Comparison of ENCODE assay signal across 26 cellular contexts in the genomic region with DNA sequence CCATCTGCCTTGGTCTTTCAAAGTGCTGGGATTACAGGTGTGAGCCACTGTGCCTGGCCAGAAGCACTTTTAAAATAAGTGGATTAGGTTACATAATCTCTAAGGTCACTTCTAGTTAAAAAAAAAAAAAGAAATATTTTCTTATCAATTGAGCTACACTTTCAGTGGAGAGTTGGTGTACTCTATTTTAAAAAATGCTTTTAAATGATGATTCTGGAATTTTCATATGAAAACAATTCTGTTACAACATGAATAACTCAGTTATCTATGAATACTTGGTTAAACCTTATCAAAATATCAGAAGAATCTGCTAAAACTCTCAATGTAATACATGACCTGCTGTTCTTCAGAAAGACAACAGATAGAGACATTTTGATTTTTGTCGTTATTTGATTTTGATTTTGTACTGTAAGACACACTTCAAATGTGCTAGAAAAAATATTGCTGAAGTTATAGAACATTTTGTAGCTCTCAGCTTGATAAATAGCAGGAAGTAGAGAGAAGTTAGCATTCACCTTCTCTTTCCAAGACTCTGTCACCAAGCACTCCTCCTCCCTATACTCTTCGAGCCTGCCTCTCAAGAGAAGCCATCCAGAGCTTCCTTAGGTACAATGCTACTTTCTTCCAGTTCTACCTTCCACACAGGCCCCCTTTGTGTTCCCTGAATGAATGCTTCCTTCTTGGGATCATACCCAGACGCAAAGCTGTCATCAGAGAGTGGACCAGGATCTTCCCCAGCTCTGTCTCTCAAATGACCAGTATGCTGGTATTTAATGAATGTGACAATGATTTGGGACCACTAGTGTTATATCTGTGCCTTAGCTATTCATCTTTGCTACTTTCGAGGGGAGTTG. TPM values are rescaled to one million over a fixed set of nuclear protein-coding genes. Genes with fewer than 3 reads are reported as not detected.
DNase-seq lines count a peak whose midpoint lies in the region; ATAC-seq and TF ChIP-seq lines count a peak whose summit lies in the region.
"Had no signal": no experiment of that assay in that cellular context is flagged by ENCODE, and none has a peak within 500 bp of the region (broad histone marks: within the 10 kb centered on the region; RNA-seq: fewer than 3 reads in every experiment).

No MANE protein-coding gene starts in this region.

- H3K27me3 ChIP-seq in SK-N-SH (ENCODE audit: insufficient read depth) (no peaks in the 10 kb centered on the region), left lung (no peaks in the 10 kb centered on the region)
- H3K27me3 ChIP-seq: BE2C, MG63, SJCRH30 had no signal

- H3K4me2 ChIP-seq in SK-N-SH, result no peak overlapping the region

- H3K9me3 ChIP-seq in SK-N-SH (no peaks in the 10 kb centered on the region), left lung (no peaks in the 10 kb centered on the region)
- H3K9me3 ChIP-seq: BE2C, MG63, SJCRH30 had no signal

- CTCF ChIA-PET in SK-N-SH (lab: Yijun Ruan, JAX), result interaction anchor here (1.1 to 1.8 kb wide), 2 partner anchors 52 to 211 kb away, joined by 3 to 6 read pairs; no protein-coding TSS in a partner anchor

- POLR2A ChIA-PET in SK-N-SH (lab: Yijun Ruan, JAX), result no interaction called here

- no peak overlapping the region for H3K9ac ChIP-seq in SK-N-SH
- H3K9ac ChIP-seq: GM23248 had no signal

- H3K4me3 ChIP-seq in SK-N-SH (ENCODE audit: low read depth in 2 of 2, low read length in 1 of 2) (no peak overlapping the region), left lung (no peak overlapping the region)
- H3K4me3 ChIP-seq: GM23248, K562, MG63, SJCRH30 had no signal

- no peak for TF ChIP-seq RAD21 in SK-N-SH (IDR thresholded peaks at IDR 0.05; ENCODE audit: low read length)

- peaks cover 16% of the 10 kb centered on the region for H3F3A ChIP-seq in SK-N-SH (replicated peaks; ENCODE audit: insufficient read depth)

- no peak for DNase-seq in SK-N-SH
- peak; percentile 88 for DNase-seq in SK-MEL-5 (ENCODE audit: low read depth, low spot score)
- no peak for DNase-seq in left lung
- no peak for DNase-seq in T-helper 2 cell
- DNase-seq: BE2C; DMS153; DND-41; GM23248; H7; MG63; NCI-H1105 treated with DMSO at 0.1 percent for 48 hours; NCI-H146; NCI-H2029; NCI-H446 treated with DMSO at 0.1 percent for 48 hours; NCI-H82; NK-92 treated with Interleukin-12 subunit alpha and Interleukin-12 subunit beta, amount 100 ng/mL, for 24 hours; PC-3; SJCRH30 had no signal

- H3K27ac ChIP-seq in SK-N-SH (ENCODE audit: low read depth in 2 of 2, low read length in 1 of 2) (no peak overlapping the region), left lung (no peak overlapping the region), temporal lobe (ENCODE audit: low read depth, low read length) (peak overlapping the region; percentile 41)
- H3K27ac ChIP-seq: 22Rv1, GM23248, SJCRH30 had no signal

- H3K36me3 ChIP-seq in SK-N-SH (replicated peaks in 1 of 2; ENCODE audit: control insufficient read depth in 1 of 2, insufficient read depth in 2 of 2, low read length in 1 of 2) (peaks cover 0 to 5% of the 10 kb centered on the region in 2 experiments), left lung (no peaks in the 10 kb centered on the region)
- H3K36me3 ChIP-seq: BE2C, MG63, SJCRH30 had no signal

- H3K9me2 ChIP-seq in SK-N-SH, result no peaks in the 10 kb centered on the region

- H2AFZ ChIP-seq in SK-N-SH (ENCODE audit: low read depth), result no peak overlapping the region
- H2AFZ ChIP-seq: GM23248 had no signal

- WGBS in SK-N-SH (ENCODE audit: low lambda C conversion rate), result 92% methylated on average over 4 of the region's 4 CpGs

- H4K20me1 ChIP-seq in SK-N-SH (ENCODE audit: insufficient read depth), result no peaks in the 10 kb centered on the region

- in situ Hi-C loops in SK-MEL-5 (cut with HindIII; ENCODE audit: low pct_unique_long_range_greater_than_20kb, low sequenced_read_pairs), result no loop called here

- no peak for TF ChIP-seq EP300 in SK-N-SH (IDR thresholded peaks at IDR 0.05; ENCODE audit: borderline replicate concordance in 1 of 2, low read depth in 1 of 2, low read length in 1 of 2)

- no peak for TF ChIP-seq CTCF in SK-N-SH (IDR thresholded peaks at IDR 0.05)
- no peak for TF ChIP-seq CTCF in left lung (IDR thresholded peaks at IDR 0.05)

- ATAC-seq in SK-N-SH treated with all-trans-retinoic acid at 6 μM for 48 hours (no peak), left lung (peak; percentile 56), GM21825 (IDR thresholded peaks at IDR 0.05; ENCODE audit: unreplicated experiment) (no peak), GM21576 (IDR thresholded peaks at IDR 0.05; ENCODE audit: unreplicated experiment) (no peak)
- ATAC-seq: HepG2, K562, PC-3, Right ventricle myocardium inferior had no signal

- intact Hi-C loops in left lung (cut with DNase I), result no loop called here

- H3K79me2 ChIP-seq in SK-N-SH (ENCODE audit: insufficient read depth), result no peaks in the 10 kb centered on the region

- H3K4me1 ChIP-seq in SK-N-SH (ENCODE audit: control insufficient read depth in 1 of 2, insufficient read depth in 2 of 2, low read depth in 1 of 2, low read length in 1 of 2) (no peaks in the 10 kb centered on the region; a peak in 1 of 4 replicates), left lung (no peaks in the 10 kb centered on the region)
- H3K4me1 ChIP-seq: BE2C, SJCRH30 had no signal

TF ChIP-seq in SK-N-SH treated with all-trans-retinoic acid at 6 μM for 48 hours, 23 proteins besides CTCF, POLR2A, EP300 and RAD21:
- TF ChIP-seq RARB (CRISPR knock-in tag; IDR thresholded peaks at IDR 0.05) (no peak), ISL1 (CRISPR knock-in tag; IDR thresholded peaks at IDR 0.05) (peak; percentile 54), GLIS3 (CRISPR knock-in tag; IDR thresholded peaks at IDR 0.05) (no peak)

TF ChIP-seq in SK-N-SH, 30 proteins besides CTCF, POLR2A, EP300 and RAD21:
- TF ChIP-seq RCOR1 (IDR thresholded peaks at IDR 0.05; ENCODE audit: low read length) (no peak), MEF2A (IDR thresholded peaks at IDR 0.05; ENCODE audit: borderline replicate concordance, low read depth) (no peak), CHD2 (IDR thresholded peaks at IDR 0.05; ENCODE audit: low read length, partially characterized antibody) (no peak), FOXM1 (IDR thresholded peaks at IDR 0.05; ENCODE audit: low read depth) (no peak), MXI1 (IDR thresholded peaks at IDR 0.05; ENCODE audit: low read depth, low read length) (no peak), JUND (IDR thresholded peaks at IDR 0.05) (no peak), FOXJ3 (CRISPR knock-in tag; IDR thresholded peaks at IDR 0.05) (no peak), RFX5 (IDR thresholded peaks at IDR 0.05; ENCODE audit: low read length) (no peak)
- TF ChIP-seq, protein P1, sequence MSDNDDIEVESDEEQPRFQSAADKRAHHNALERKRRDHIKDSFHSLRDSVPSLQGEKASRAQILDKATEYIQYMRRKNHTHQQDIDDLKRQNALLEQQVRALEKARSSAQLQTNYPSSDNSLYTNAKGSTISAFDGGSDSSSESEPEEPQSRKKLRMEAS (IDR thresholded peaks at IDR 0.05; ENCODE audit: low read depth), result no peak
- TF ChIP-seq, protein P2, sequence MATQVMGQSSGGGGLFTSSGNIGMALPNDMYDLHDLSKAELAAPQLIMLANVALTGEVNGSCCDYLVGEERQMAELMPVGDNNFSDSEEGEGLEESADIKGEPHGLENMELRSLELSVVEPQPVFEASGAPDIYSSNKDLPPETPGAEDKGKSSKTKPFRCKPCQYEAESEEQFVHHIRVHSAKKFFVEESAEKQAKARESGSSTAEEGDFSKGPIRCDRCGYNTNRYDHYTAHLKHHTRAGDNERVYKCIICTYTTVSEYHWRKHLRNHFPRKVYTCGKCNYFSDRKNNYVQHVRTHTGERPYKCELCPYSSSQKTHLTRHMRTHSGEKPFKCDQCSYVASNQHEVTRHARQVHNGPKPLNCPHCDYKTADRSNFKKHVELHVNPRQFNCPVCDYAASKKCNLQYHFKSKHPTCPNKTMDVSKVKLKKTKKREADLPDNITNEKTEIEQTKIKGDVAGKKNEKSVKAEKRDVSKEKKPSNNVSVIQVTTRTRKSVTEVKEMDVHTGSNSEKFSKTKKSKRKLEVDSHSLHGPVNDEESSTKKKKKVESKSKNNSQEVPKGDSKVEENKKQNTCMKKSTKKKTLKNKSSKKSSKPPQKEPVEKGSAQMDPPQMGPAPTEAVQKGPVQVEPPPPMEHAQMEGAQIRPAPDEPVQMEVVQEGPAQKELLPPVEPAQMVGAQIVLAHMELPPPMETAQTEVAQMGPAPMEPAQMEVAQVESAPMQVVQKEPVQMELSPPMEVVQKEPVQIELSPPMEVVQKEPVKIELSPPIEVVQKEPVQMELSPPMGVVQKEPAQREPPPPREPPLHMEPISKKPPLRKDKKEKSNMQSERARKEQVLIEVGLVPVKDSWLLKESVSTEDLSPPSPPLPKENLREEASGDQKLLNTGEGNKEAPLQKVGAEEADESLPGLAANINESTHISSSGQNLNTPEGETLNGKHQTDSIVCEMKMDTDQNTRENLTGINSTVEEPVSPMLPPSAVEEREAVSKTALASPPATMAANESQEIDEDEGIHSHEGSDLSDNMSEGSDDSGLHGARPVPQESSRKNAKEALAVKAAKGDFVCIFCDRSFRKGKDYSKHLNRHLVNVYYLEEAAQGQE (IDR thresholded peaks at IDR 0.05; ENCODE audit: low read depth, low read length), result no peak
- TF ChIP-seq, protein P3, sequence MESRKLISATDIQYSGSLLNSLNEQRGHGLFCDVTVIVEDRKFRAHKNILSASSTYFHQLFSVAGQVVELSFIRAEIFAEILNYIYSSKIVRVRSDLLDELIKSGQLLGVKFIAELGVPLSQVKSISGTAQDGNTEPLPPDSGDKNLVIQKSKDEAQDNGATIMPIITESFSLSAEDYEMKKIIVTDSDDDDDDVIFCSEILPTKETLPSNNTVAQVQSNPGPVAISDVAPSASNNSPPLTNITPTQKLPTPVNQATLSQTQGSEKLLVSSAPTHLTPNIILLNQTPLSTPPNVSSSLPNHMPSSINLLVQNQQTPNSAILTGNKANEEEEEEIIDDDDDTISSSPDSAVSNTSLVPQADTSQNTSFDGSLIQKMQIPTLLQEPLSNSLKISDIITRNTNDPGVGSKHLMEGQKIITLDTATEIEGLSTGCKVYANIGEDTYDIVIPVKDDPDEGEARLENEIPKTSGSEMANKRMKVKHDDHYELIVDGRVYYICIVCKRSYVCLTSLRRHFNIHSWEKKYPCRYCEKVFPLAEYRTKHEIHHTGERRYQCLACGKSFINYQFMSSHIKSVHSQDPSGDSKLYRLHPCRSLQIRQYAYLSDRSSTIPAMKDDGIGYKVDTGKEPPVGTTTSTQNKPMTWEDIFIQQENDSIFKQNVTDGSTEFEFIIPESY (IDR thresholded peaks at IDR 0.05; ENCODE audit: borderline replicate concordance, low read depth), result no peak

RNA-seq across cellular contexts. Expression of a gene that starts 47.2 kb away (rescaled TPM):
- polyA plus RNA-seq in SK-N-SH (2012; rRNA removed), result 6.0 and 7.7 TPM in 2 replicates
- polyA plus RNA-seq in SK-N-SH (2012; cell fraction: cytosol; rRNA removed), result 8.8 and 9.0 TPM in 2 replicates
- 6.7 and 12.3 TPM in 2 replicates for polyA plus RNA-seq in SK-N-SH (2012; cell fraction: nucleus; rRNA removed)
- total RNA-seq in SK-MEL-5 (2014; rRNA removed; shearing (Covaris generic)), result 36.4 and 38.1 TPM in 2 replicates
- 24.6 and 31.8 TPM in 2 replicates for polyA plus RNA-seq in SK-MEL-5 (2015; cell fraction: cytosol; rRNA removed)
- 34.6 and 46.0 TPM in 2 replicates for polyA plus RNA-seq in SK-MEL-5 (2015; cell fraction: nucleus; rRNA removed)
- 100 to 1,000 TPM in 1 of 2 donors, 10 to 100 TPM in 1; 79.8 to 106 TPM for total RNA-seq in left lung
- total RNA-seq in temporal lobe, result 85.6 TPM
